23 cellular contexts compared by ENCODE assay signal in the genomic region with DNA sequence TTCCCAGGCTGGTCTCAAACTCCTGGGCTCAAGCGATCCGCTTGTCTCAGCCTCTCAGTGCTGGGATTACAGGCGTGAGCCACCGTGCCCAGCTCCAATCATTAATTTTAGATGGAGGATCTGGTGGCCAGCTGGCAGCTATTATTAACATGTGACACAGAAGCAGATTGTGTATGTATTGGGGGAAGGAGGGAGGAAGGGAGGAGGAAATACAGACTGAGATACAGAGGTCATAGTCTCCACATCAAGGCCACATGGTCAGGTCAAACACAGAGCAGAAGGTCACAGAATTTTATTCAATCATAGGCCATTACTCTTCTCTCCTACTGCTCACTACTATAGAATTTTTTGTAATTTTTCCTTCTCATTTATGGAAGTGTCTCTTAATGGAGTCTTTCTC. TPM values are rescaled to one million over a fixed set of nuclear protein-coding genes. Genes with fewer than 3 reads are reported as not detected.
"Had no signal": no experiment of that assay in that cellular context is flagged by ENCODE, and none has a peak within 500 bp of the region (broad histone marks: within the 10 kb centered on the region; RNA-seq: fewer than 3 reads in every experiment).

No MANE protein-coding gene starts in this region.

- H3K36me3 ChIP-seq: brain microvascular endothelial cell, thoracic aorta, upper lobe of right lung had no signal

- DNase-seq: activated CD4-positive, alpha-beta T cell treated with anti-CD3 and anti-CD28 coated beads, Interleukin-2, amount 50 U/mL, for 1 hour; activated CD4-positive, CD25-positive, alpha-beta regulatory T cell treated with anti-CD3 and anti-CD28 coated beads, Interleukin-2, amount 50 U/mL, for 72 hours; activated CD8-positive, alpha-beta memory T cell treated with anti-CD3 and anti-CD28 coated beads, Interleukin-2, amount 50 U/mL, for 4 hours; activated effector memory CD4-positive, alpha-beta T cell treated with Interleukin-2 at 50 U/mL for 16 hours; activated naive CD4-positive, alpha-beta T cell treated with anti-CD3 and anti-CD28 coated beads, Interleukin-2, amount 10 ng/mL, durations not matched to agents 7 days and 5 days; activated naive CD8-positive, alpha-beta T cell treated with anti-CD3 and anti-CD28 coated beads, Interleukin-2, amount 50 U/mL, for 24 hours; activated T-cell treated with anti-CD3 and anti-CD28 coated beads, Interleukin-2, amount 50 U/mL, for 48 hours; anterior cingulate cortex; brain microvascular endothelial cell; immature natural killer cell; occipital lobe; stimulated activated CD4-positive, alpha-beta T cell treated with anti-CD3 and anti-CD28 coated beads, Interleukin-15, amount 100 ng/mL, for 24 hours; stimulated activated CD4-positive, alpha-beta T cell treated with anti-CD3 and anti-CD28 coated beads, Interleukin-2, amount 100 ng/mL, for 48 hours; upper lobe of right lung had no signal

- H3K9me3 ChIP-seq: thoracic aorta, upper lobe of right lung had no signal

- H3K27me3 ChIP-seq: brain microvascular endothelial cell, upper lobe of right lung had no signal

- H3K27ac ChIP-seq: brain microvascular endothelial cell, coronary artery, skin epidermis, thoracic aorta, upper lobe of right lung had no signal

- H3K4me3 ChIP-seq: coronary artery, lung, skin epidermis, thoracic aorta, upper lobe of right lung had no signal

- H3K4me1 ChIP-seq: upper lobe of right lung had no signal

- ATAC-seq: activated naive CD8-positive, alpha-beta T cell treated with anti-CD3 and anti-CD28 coated beads, Interleukin-2, amount 50 U/mL, for 24 hours; stimulated activated memory B cell treated with anti-CD40 and anti-IgM and Interleukin-4, amounts not matched to agents 10 μg/mL and 1 μg/mL and 100 μg/mL, for 72 hours; upper lobe of right lung had no signal

RNA-seq across cellular contexts. Expression of gene ADORA3, which starts 57.9 kb away (rescaled TPM):
- total RNA-seq: epithelial cell of proximal tubule; mesothelial cell of epicardium; T-helper 1 cell treated with Interleukin-12 subunit alpha and Interleukin-12 subunit beta and Interleukin-4 antibody, amounts not matched to agents 30 ng/mL and 1 ng/mL, for 36 hours had no signal
- polyA plus RNA-seq: neural cell had no signal

RNA-seq across cellular contexts. Expression of gene TMIGD3, which starts 57.9 kb away (rescaled TPM):
- total RNA-seq: epithelial cell of proximal tubule, mesothelial cell of epicardium had no signal
- polyA plus RNA-seq: immature natural killer cell, neural cell had no signal
